1 cellular context compared by ENCODE assay signal in genomic region chr14:52948836-52949235, GRCh38.
TF ChIP-seq lines count a peak whose summit lies in the region.

No MANE protein-coding gene starts in this region.

TF ChIP-seq in endothelial cell of umbilical vein, 7 proteins besides CTCF, POLR2A, EP300 and RAD21:
- TF ChIP-seq JUN (IDR thresholded peaks at IDR 0.05; ENCODE audit: borderline replicate concordance, insufficient read depth, insufficient read length, low read depth), result no peak
- no peak for TF ChIP-seq FOS (IDR thresholded peaks at IDR 0.05; ENCODE audit: borderline replicate concordance, insufficient read depth, low read length)
- TF ChIP-seq POLR2AphosphoS5 (IDR thresholded peaks at IDR 0.05; ENCODE audit: insufficient read depth, low read depth, low read length), result no peak
- TF ChIP-seq MYC (IDR thresholded peaks at IDR 0.05; ENCODE audit: low read depth, low read length), result no peak
- TF ChIP-seq EZH2 (IDR thresholded peaks at IDR 0.05; ENCODE audit: borderline replicate concordance, low read depth, low read length, severe bottlenecking), result no peak
- TF ChIP-seq GATA2 (IDR thresholded peaks at IDR 0.05; ENCODE audit: insufficient read depth, insufficient read length, low read depth, low read length), result no peak
- no peak for TF ChIP-seq MAX (IDR thresholded peaks at IDR 0.05; ENCODE audit: insufficient read depth, insufficient read length)
TF ChIP-seq in endothelial cell of umbilical vein: peak in this region for 0.
